2 cellular contexts compared by ENCODE assay signal in genomic region chr9:127837346-127837745, GRCh38.
TF ChIP-seq lines count a peak whose summit lies in the region.

No MANE protein-coding gene starts in this region.

TF ChIP-seq in IMR-90, 13 proteins besides CTCF, POLR2A, EP300 and RAD21:
- no peak for TF ChIP-seq FOS (IDR thresholded peaks at IDR 0.05; ENCODE audit: low read depth, low read length)
- TF ChIP-seq RCOR1 (IDR thresholded peaks at IDR 0.05; ENCODE audit: insufficient replicate concordance, low read length), result no peak
- TF ChIP-seq USF2 (IDR thresholded peaks at IDR 0.05; ENCODE audit: low read depth, low read length), result no peak
- TF ChIP-seq MXI1 (IDR thresholded peaks at IDR 0.05; ENCODE audit: borderline replicate concordance, low read depth, low read length), result no peak
- TF ChIP-seq MAFK (IDR thresholded peaks at IDR 0.05; ENCODE audit: low read depth, low read length), result no peak
- no peak for TF ChIP-seq SMC3 (IDR thresholded peaks at IDR 0.05; ENCODE audit: low read depth, low read length)
- TF ChIP-seq CHD1 (IDR thresholded peaks at IDR 0.05; ENCODE audit: low read depth, low read length), result no peak
- TF ChIP-seq ELK1 (IDR thresholded peaks at IDR 0.05; ENCODE audit: borderline replicate concordance, low read depth, low read length), result no peak
- no peak for TF ChIP-seq RFX5 (IDR thresholded peaks at IDR 0.05; ENCODE audit: low read depth, low read length)
- no peak for TF ChIP-seq BHLHE40 (IDR thresholded peaks at IDR 0.05; ENCODE audit: low read depth, low read length)
- no peak for TF ChIP-seq MAZ (IDR thresholded peaks at IDR 0.05; ENCODE audit: borderline replicate concordance, low read depth, low read length)
- no peak for TF ChIP-seq NFE2L2 (IDR thresholded peaks at IDR 0.05; ENCODE audit: low read depth, low read length)
- TF ChIP-seq CEBPB (IDR thresholded peaks at IDR 0.05; ENCODE audit: low read depth, low read length), result no peak

TF ChIP-seq in K562, 482 proteins besides CTCF, POLR2A, EP300 and RAD21:
- TF ChIP-seq GATA2 (CRISPR knock-in tag; IDR thresholded peaks at IDR 0.05), result no peak
- no peak for TF ChIP-seq ZNF75A (CRISPR knock-in tag; IDR thresholded peaks at IDR 0.05)
- TF ChIP-seq ELK1 (CRISPR knock-in tag; IDR thresholded peaks at IDR 0.05), result no peak
- no peak for TF ChIP-seq HDAC2 (IDR thresholded peaks at IDR 0.05)
- no peak for TF ChIP-seq DIDO1 (tag; IDR thresholded peaks at IDR 0.05; ENCODE audit: low read depth)
- 0 out of 2 replicates have a peak, but pooled peaks have one; percentile 8 for TF ChIP-seq NFIC (IDR thresholded peaks at IDR 0.05)
